In genomic region chr1:235955777-235956176, GRCh38 we compare ENCODE assay signal across 18 cellular contexts.
"Had no signal": no experiment of that assay in that cellular context is flagged by ENCODE, and none has a peak within 500 bp of the region (broad histone marks: within the 10 kb centered on the region; RNA-seq: fewer than 3 reads in every experiment).

No MANE protein-coding gene starts in this region.

- H3K9me3 Mint-ChIP-seq: activated T-cell treated with anti-CD3 and anti-CD28 coated beads, Interleukin-2, amount 50 U/mL, for 24 hours had no signal

- ATAC-seq: activated CD8-positive, alpha-beta memory T cell treated with anti-CD3 and anti-CD28 coated beads, Interleukin-2, amount 10 ng/mL, durations not matched to agents 7 days and 5 days had no signal

- H3K79me2 ChIP-seq: hepatocyte had no signal

- H3K27ac Mint-ChIP-seq: activated CD8-positive, alpha-beta memory T cell treated with anti-CD3 and anti-CD28 coated beads, Interleukin-2, amount 10 ng/mL, durations not matched to agents 7 days and 5 days; activated T-cell treated with anti-CD3 and anti-CD28 coated beads, Interleukin-2, amount 50 U/mL, for 24 hours; nephron progenitor cell; progenitor cell of endocrine pancreas had no signal

- H3K4me3 ChIP-seq: ascending aorta, breast epithelium, hepatocyte, left lung, right atrium auricular region, tibial nerve, vagina had no signal

- H3K27ac ChIP-seq: ascending aorta, breast epithelium, hepatocyte, right atrium auricular region, tibial nerve, vagina had no signal

- H3K4me1 ChIP-seq: ascending aorta, breast epithelium, right atrium auricular region, vagina had no signal

- H3K9me3 ChIP-seq: ascending aorta, breast epithelium, left lung, right atrium auricular region, tibial nerve, vagina had no signal

- DNase-seq: activated CD4-positive, alpha-beta T cell treated with anti-CD3 and anti-CD28 coated beads, Interleukin-2, amount 50 U/mL, for 48 hours; activated CD8-positive, alpha-beta memory T cell treated with anti-CD3 and anti-CD28 coated beads, Interleukin-2, amount 10 ng/mL, durations not matched to agents 7 days and 5 days; activated effector memory CD4-positive, alpha-beta T cell treated with Interleukin-2 at 50 U/mL for 16 hours; activated T-cell treated with anti-CD3 and anti-CD28 coated beads, Interleukin-2, amount 50 U/mL, for 24 hours; cerebellar nuclear complex; erythroblast; left lung; nephron progenitor cell; stimulated activated CD4-positive, alpha-beta T cell treated with anti-CD3 and anti-CD28 coated beads, Interleukin-4, amount 100 ng/mL, for 24 hours; stimulated activated naive CD4-positive, alpha-beta T cell treated with Interleukin-2 at 50 U/mL for 16 hours; T-helper 9 cell had no signal

- H3K4me1 Mint-ChIP-seq: nephron progenitor cell had no signal

- H3K4me2 ChIP-seq: hepatocyte had no signal

- H3K4me3 Mint-ChIP-seq: activated CD8-positive, alpha-beta memory T cell treated with anti-CD3 and anti-CD28 coated beads, Interleukin-2, amount 10 ng/mL, durations not matched to agents 7 days and 5 days; activated T-cell treated with anti-CD3 and anti-CD28 coated beads, Interleukin-2, amount 50 U/mL, for 24 hours; nephron progenitor cell had no signal

- H3K27me3 ChIP-seq: ascending aorta, breast epithelium, hepatocyte, left lung, right atrium auricular region, tibial nerve, vagina had no signal

- H2AFZ ChIP-seq: hepatocyte had no signal

- H3K27me3 Mint-ChIP-seq: activated T-cell treated with anti-CD3 and anti-CD28 coated beads, Interleukin-2, amount 50 U/mL, for 24 hours; progenitor cell of endocrine pancreas had no signal

- H3K36me3 ChIP-seq: ascending aorta, breast epithelium, left lung, right atrium auricular region, vagina had no signal
